In the genomic region with DNA sequence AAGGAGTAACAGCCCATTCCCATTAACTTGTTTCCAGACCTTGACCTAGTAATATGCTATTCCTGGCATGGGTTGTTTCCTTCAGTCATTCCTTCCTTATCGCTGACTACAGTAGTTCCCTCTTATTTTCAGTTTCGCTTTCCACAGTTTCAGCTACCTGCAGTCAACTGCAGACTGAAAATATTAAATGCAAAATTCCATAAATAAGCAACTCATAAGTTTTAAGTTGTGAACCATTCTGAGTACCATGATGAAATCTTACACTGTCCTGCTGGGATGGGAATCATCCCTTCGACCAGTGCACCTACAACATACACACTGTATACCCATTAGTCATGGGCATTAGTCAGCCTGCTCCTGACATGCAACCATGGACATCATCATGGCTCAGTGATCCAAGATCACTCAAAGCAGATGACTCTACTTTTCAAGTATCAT, we compare ENCODE assay signal across 9 cellular contexts.
A peak's percentile ranks its signal among the peaks of the same experiment; 100 is the strongest.
DNase-seq lines count a peak whose midpoint lies in the region; ATAC-seq, FAIRE-seq and TF ChIP-seq lines count a peak whose summit lies in the region.
"Had no signal": no experiment of that assay in that cellular context is flagged by ENCODE, and none has a peak within 500 bp of the region (broad histone marks: within the 10 kb centered on the region; RNA-seq: fewer than 3 reads in every experiment).

No MANE protein-coding gene starts in this region.

- H3K27ac Mint-ChIP-seq in activated CD4-positive, alpha-beta memory T cell treated with anti-CD3 and anti-CD28 coated beads for 36 hours: no peak overlapping the region
- H3K27ac Mint-ChIP-seq in glutamatergic neuron (ENCODE audit: unreplicated experiment): no peak overlapping the region

- TF ChIP-seq CTCF in tibial artery (IDR thresholded peaks at IDR 0.05): no peak
- TF ChIP-seq CTCF in glutamatergic neuron (IDR thresholded peaks at IDR 0.05; ENCODE audit: partially characterized antibody, unreplicated experiment): no peak

- no peaks in the 10 kb centered on the region for H3K9me3 ChIP-seq in GM23248 (ENCODE audit: low read depth)
- no peaks in the 10 kb centered on the region for H3K9me3 ChIP-seq in tibial artery

- peaks cover 8% of the 10 kb centered on the region for H3K4me1 Mint-ChIP-seq in activated CD4-positive, alpha-beta memory T cell treated with anti-CD3 and anti-CD28 coated beads for 36 hours (ENCODE audit: low read depth)
- no peaks in the 10 kb centered on the region for H3K4me1 Mint-ChIP-seq in glutamatergic neuron (ENCODE audit: low read depth, unreplicated experiment)

- peaks cover 9% of the 10 kb centered on the region; the same call in 1 of the 2 replicates for H3F3A ChIP-seq in GM23248 (ENCODE audit: insufficient read depth)

- H3K9ac ChIP-seq in GM23248: no peak overlapping the region

- CTCF ChIA-PET in activated CD4-positive, alpha-beta memory T cell treated with anti-CD3 and anti-CD28 coated beads for 36 hours (lab: Charles Lee): no interaction called here

- no peaks in the 10 kb centered on the region for H3K79me2 ChIP-seq in GM23248 (ENCODE audit: insufficient read depth)

- H4K20me1 ChIP-seq in GM23248 (ENCODE audit: insufficient read depth): no peaks in the 10 kb centered on the region

- intact Hi-C loops in activated CD4-positive, alpha-beta memory T cell treated with anti-CD3 and anti-CD28 coated beads for 36 hours (cut with micrococcal nuclease): no loop called here
- intact Hi-C loops in tibial artery (cut with DNase I; ENCODE audit: low total_unique reads): no loop called here

- H3K27ac ChIP-seq in GM23248: peak overlapping the region; percentile 66
- no peak overlapping the region for H3K27ac ChIP-seq in tibial artery

- H3K27me3 ChIP-seq in GM23248 (replicated peaks; ENCODE audit: insufficient read depth): no peaks in the 10 kb centered on the region
- no peaks in the 10 kb centered on the region for H3K27me3 ChIP-seq in tibial artery

- WGBS in GM23248 (ENCODE audit: low coverage in 1 of 2, low lambda C conversion rate in 2 of 2, missing lambda C conversion rate in 2 of 2), 2 experiments: 64% methylated on average over 3 of the region's 3 CpGs

- no peaks in the 10 kb centered on the region for H3K9me3 Mint-ChIP-seq in activated CD4-positive, alpha-beta memory T cell treated with anti-CD3 and anti-CD28 coated beads for 36 hours
- no peaks in the 10 kb centered on the region for H3K9me3 Mint-ChIP-seq in glutamatergic neuron (ENCODE audit: unreplicated experiment)

- H3K4me1 ChIP-seq in GM23248 (ENCODE audit: insufficient read depth) (peaks cover 5% of the 10 kb centered on the region; the same call in 1 of the 2 replicates), tibial artery (no peaks in the 10 kb centered on the region)

- H3K36me3 Mint-ChIP-seq in activated CD4-positive, alpha-beta memory T cell treated with anti-CD3 and anti-CD28 coated beads for 36 hours: no peaks in the 10 kb centered on the region
- H3K36me3 Mint-ChIP-seq in glutamatergic neuron (ENCODE audit: unreplicated experiment): no peaks in the 10 kb centered on the region

- DNase-seq in A172 (ENCODE audit: low spot score): peak; percentile 24
- DNase-seq in GM23248: peak; percentile 91
- peak; percentile 31 for DNase-seq in activated CD4-positive, alpha-beta memory T cell treated with anti-CD3 and anti-CD28 coated beads for 36 hours
- DNase-seq in tibial artery: no peak
- DNase-seq in glutamatergic neuron: no peak
- no peak for DNase-seq in NCI-H748 (lab: John Stamatoyannopoulos, UW; ENCODE audit: unreplicated experiment)

- in situ Hi-C loops in GM23248 (cut with MboI): no loop called here

- peak overlapping the region; percentile 37; the same call in 1 of the 2 replicates for H2AFZ ChIP-seq in GM23248

- H3K9me2 ChIP-seq in GM23248 (ENCODE audit: insufficient read depth): 0 out of 2 replicates have a peak, but pooled peaks cover 3% of the 10 kb centered on the region

- H3K4me3 ChIP-seq in GM23248: no peak overlapping the region
- H3K4me3 ChIP-seq in tibial artery: no peak overlapping the region

- peak; percentile 55 for FAIRE-seq in islet of Langerhans (lab: Jason Lieb, UNC)
- FAIRE-seq: frontal cortex had no signal

- peak overlapping the region; percentile 18 for H3K4me3 Mint-ChIP-seq in activated CD4-positive, alpha-beta memory T cell treated with anti-CD3 and anti-CD28 coated beads for 36 hours
- H3K4me3 Mint-ChIP-seq in glutamatergic neuron (ENCODE audit: unreplicated experiment): no peak overlapping the region

- H3K36me3 ChIP-seq in GM23248 (ENCODE audit: low read depth): no peaks in the 10 kb centered on the region
- H3K36me3 ChIP-seq in tibial artery: peaks cover 0 to 6% (median 0%) of the 10 kb centered on the region in 3 donors

- peak overlapping the region; percentile 13 for H3K4me2 ChIP-seq in GM23248 (ENCODE audit: unreplicated experiment)

- ATAC-seq in GM18520 (IDR thresholded peaks at IDR 0.05; ENCODE audit: unreplicated experiment): no peak

- POLR2A ChIA-PET in activated CD4-positive, alpha-beta memory T cell treated with anti-CD3 and anti-CD28 coated beads for 36 hours (lab: Charles Lee): no interaction called here

- no peaks in the 10 kb centered on the region for H3K27me3 Mint-ChIP-seq in activated CD4-positive, alpha-beta memory T cell treated with anti-CD3 and anti-CD28 coated beads for 36 hours
- H3K27me3 Mint-ChIP-seq in glutamatergic neuron (ENCODE audit: unreplicated experiment): no peaks in the 10 kb centered on the region

Comparison
In these comparisons a context has a peak if more than half of its experiments do, and no peak if none do; other contexts are left out.
1. DNase-seq: peak in A172 (single experiment), GM23248 (single experiment) and activated CD4-positive, alpha-beta memory T cell treated with anti-CD3 and anti-CD28 coated beads for 36 hours (single experiment); none in tibial artery (0 of 2), glutamatergic neuron (single experiment) and NCI-H748 (single experiment).